1 cellular context compared by ENCODE assay signal in genomic region chr17:66753126-66753920, GRCh38.
TF ChIP-seq lines count a peak whose summit lies in the region.

No MANE protein-coding gene starts in this region.

TF ChIP-seq in K562, 482 proteins besides CTCF, POLR2A, EP300 and RAD21 (continued from another document):
- no peak for TF ChIP-seq CHD7 (IDR thresholded peaks at IDR 0.05; ENCODE audit: low read depth, low read length)
- no peak for TF ChIP-seq MTA3 (IDR thresholded peaks at IDR 0.05; ENCODE audit: borderline replicate concordance)
- peak; percentile 51 for TF ChIP-seq FOSL1 (tag; conservative IDR thresholded peaks at IDR 0.05)
